ENCODE assay signal across 23 cellular contexts in genomic region chr5:155514105-155514563, GRCh38.
"Had no signal": no experiment of that assay in that cellular context is flagged by ENCODE, and none has a peak within 500 bp of the region (broad histone marks: within the 10 kb centered on the region; RNA-seq: fewer than 3 reads in every experiment).

No MANE protein-coding gene starts in this region.

- H3K9me3 ChIP-seq: adrenal gland, left lung, upper lobe of right lung had no signal

- DNase-seq: activated CD8-positive, alpha-beta memory T cell treated with anti-CD3 and anti-CD28 coated beads, Interleukin-2, amount 50 U/mL, for 48 hours; activated naive CD4-positive, alpha-beta T cell; activated T-cell treated with anti-CD3 and anti-CD28 coated beads, Interleukin-2, amount 50 U/mL, for 4 hours; adrenal gland; brain microvascular endothelial cell; central memory CD4-positive, alpha-beta T cell; dermis blood vessel endothelial cell; effector CD8-positive, alpha-beta T cell; head of caudate nucleus; left lung; stimulated activated CD4-positive, alpha-beta T cell treated with anti-CD3 and anti-CD28 coated beads, Interleukin-4, amount 100 ng/mL, for 24 hours; stimulated activated naive CD8-positive, alpha-beta T cell treated with anti-CD3 and anti-CD28 coated beads, Interleukin-15, Interleukin-2, amounts not matched to agents 100 U/mL and 50 U/mL, for 24 hours; T-helper 1 cell; T-helper 9 cell; upper lobe of right lung had no signal

- H3K4me3 Mint-ChIP-seq: activated naive CD8-positive, alpha-beta T cell; activated T-cell treated with anti-CD3 and anti-CD28 coated beads, Interleukin-2, amount 50 U/mL, for 4 hours; natural killer cell treated with Interleukin-12 subunit alpha and Interleukin-12 subunit beta and Interleukin-15 and Interleukin-18, amount 100 ng/mL, for 72 hours had no signal

- ATAC-seq: activated T-cell treated with anti-CD3 and anti-CD28 coated beads, Interleukin-2, amount 50 U/mL, for 4 hours; left lung; natural killer cell treated with Interleukin-12 subunit alpha and Interleukin-12 subunit beta and Interleukin-15 and Interleukin-18, amount 100 ng/mL, for 72 hours; stimulated activated naive CD8-positive, alpha-beta T cell treated with anti-CD3 and anti-CD28 coated beads, Interleukin-15, Interleukin-2, amounts not matched to agents 100 U/mL and 50 U/mL, for 24 hours; upper lobe of right lung had no signal

- H3K27me3 Mint-ChIP-seq: activated naive CD8-positive, alpha-beta T cell; progenitor cell of endocrine pancreas had no signal

- H3K4me3 ChIP-seq: adrenal gland, ascending aorta, esophagus muscularis mucosa, left lung, upper lobe of right lung had no signal

- H3K36me3 Mint-ChIP-seq: activated naive CD8-positive, alpha-beta T cell; natural killer cell treated with Interleukin-12 subunit alpha and Interleukin-12 subunit beta and Interleukin-15 and Interleukin-18, amount 100 ng/mL, for 72 hours had no signal

- H3K27ac Mint-ChIP-seq: activated naive CD8-positive, alpha-beta T cell; activated T-helper 2 cell treated with anti-CD3 and anti-CD28 coated beads, Interferon-gamma antibody, Interleukin-2, Interleukin-4, amounts not matched to agents 10 μg/mL and 5 μg/mL and 100 μg/mL, durations not matched to agents 14 hours and 24 hours and 36 hours; natural killer cell treated with Interleukin-12 subunit alpha and Interleukin-12 subunit beta and Interleukin-15 and Interleukin-18, amount 100 ng/mL, for 72 hours; progenitor cell of endocrine pancreas had no signal

- H3K9me3 Mint-ChIP-seq: activated T-helper 2 cell treated with anti-CD3 and anti-CD28 coated beads, Interferon-gamma antibody, Interleukin-2, Interleukin-4, amounts not matched to agents 10 μg/mL and 5 μg/mL and 100 μg/mL, durations not matched to agents 14 hours and 24 hours and 36 hours had no signal

- H3K27ac ChIP-seq: adrenal gland, ascending aorta, brain microvascular endothelial cell, esophagus muscularis mucosa, left lung, upper lobe of right lung had no signal

- FAIRE-seq: frontal cortex, islet of Langerhans had no signal

- H3K27me3 ChIP-seq: adrenal gland, ascending aorta, brain microvascular endothelial cell, esophagus muscularis mucosa, left lung, upper lobe of right lung had no signal

- H3K36me3 ChIP-seq: adrenal gland, ascending aorta, brain microvascular endothelial cell, esophagus muscularis mucosa, left lung, upper lobe of right lung had no signal

- H3K4me1 ChIP-seq: adrenal gland, ascending aorta, esophagus muscularis mucosa, left lung, upper lobe of right lung had no signal
